In the genomic region with DNA sequence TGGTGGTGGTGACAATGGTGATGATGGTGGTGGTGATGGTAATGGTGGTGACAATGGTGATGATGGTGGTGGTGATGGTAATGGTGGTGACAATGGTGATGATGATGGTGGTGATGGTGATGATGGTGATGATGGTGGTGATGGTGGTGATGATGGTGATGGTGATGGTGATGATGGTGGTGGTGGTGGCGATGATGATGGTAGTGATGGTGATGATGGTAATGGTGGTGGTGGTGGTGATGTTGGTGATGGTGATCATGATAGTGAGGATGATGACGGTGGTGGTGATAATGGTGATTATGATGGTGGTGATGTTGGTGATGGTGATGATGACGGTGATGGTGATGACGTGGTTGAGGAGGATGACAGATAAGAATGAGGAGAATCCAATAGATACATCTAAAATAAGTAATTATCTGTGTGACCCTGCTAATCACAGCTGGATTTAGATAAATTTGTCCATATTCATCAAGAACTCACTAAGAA, we compare ENCODE assay signal across 21 cellular contexts.
"Had no signal": no experiment of that assay in that cellular context is flagged by ENCODE, and none has a peak within 500 bp of the region (broad histone marks: within the 10 kb centered on the region; RNA-seq: fewer than 3 reads in every experiment).

No MANE protein-coding gene starts in this region.

- FAIRE-seq: kidney, pancreas, small intestine had no signal

- DNase-seq: kidney; left colon; left lung; lower lobe of right lung; mammary epithelial cell; mesenchymal stem cell; naive thymus-derived CD8-positive, alpha-beta T cell; nucleus accumbens; pancreas; posterior cingulate gyrus; retina; right cardiac atrium; sigmoid colon; small intestine; spleen; stimulated activated CD4-positive, alpha-beta T cell treated with anti-CD3 and anti-CD28 coated beads, Interleukin-4, amount 100 ng/mL, for 24 hours; stimulated activated naive CD4-positive, alpha-beta T cell; tibial artery; trophoblast cell; upper lobe of right lung; uterus had no signal
